In the genomic region with DNA sequence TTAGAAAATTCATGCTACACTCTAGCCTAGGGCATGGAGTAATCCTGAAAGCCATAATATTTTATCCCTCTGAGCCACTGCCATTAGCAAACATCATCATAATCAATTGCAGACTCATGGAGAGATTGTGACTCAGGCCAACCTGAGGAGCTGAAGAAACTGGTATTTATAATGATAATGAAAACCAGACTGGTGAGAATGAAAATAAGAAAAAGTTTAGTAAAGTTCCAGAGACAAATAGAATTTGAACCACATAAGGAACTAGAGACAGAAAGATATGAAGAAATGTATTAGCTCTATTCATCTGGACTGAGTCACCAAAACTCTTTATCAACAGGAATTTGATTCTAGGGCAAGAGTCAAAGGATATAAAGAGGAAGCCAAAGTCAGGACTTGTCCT, we compare ENCODE assay signal across 26 cellular contexts.
DNase-seq lines count a peak whose midpoint lies in the region; ATAC-seq, FAIRE-seq and TF ChIP-seq lines count a peak whose summit lies in the region.
"Had no signal": no experiment of that assay in that cellular context is flagged by ENCODE, and none has a peak within 500 bp of the region (broad histone marks: within the 10 kb centered on the region; RNA-seq: fewer than 3 reads in every experiment).

No MANE protein-coding gene starts in this region.

- no peak for ATAC-seq in GM21619 (IDR thresholded peaks at IDR 0.05; ENCODE audit: unreplicated experiment)
- ATAC-seq in HG02884 (IDR thresholded peaks at IDR 0.05; ENCODE audit: unreplicated experiment) = no peak
- ATAC-seq: activated T-helper 17 cell treated with anti-CD3 and anti-CD28 coated beads, Interleukin-2, amount 50 U/mL, for 72 hours; GM23338; left colon; stimulated activated memory B cell treated with anti-CD40 and anti-IgM and Interleukin-4, amounts not matched to agents 10 μg/mL and 1 μg/mL and 100 μg/mL, for 72 hours; upper lobe of right lung had no signal

- H3K9me3 Mint-ChIP-seq in astrocyte (ENCODE audit: unreplicated experiment) = peaks cover 12% of the 10 kb centered on the region
- H3K9me3 Mint-ChIP-seq: activated CD4-positive, alpha-beta memory T cell treated with anti-CD3 and anti-CD28 coated beads, Interleukin-2, amount 10 ng/mL, durations not matched to agents 7 days and 5 days; activated naive CD4-positive, alpha-beta T cell treated with anti-CD3 and anti-CD28 coated beads, Interleukin-2, amount 50 U/mL, for 24 hours; activated T-helper 17 cell treated with anti-CD3 and anti-CD28 coated beads, Interleukin-2, amount 50 U/mL, for 72 hours; GM23338; nephron had no signal

- no peaks in the 10 kb centered on the region for H3K27me3 ChIP-seq in astrocyte (ENCODE audit: insufficient read depth, low read length)
- H3K27me3 ChIP-seq: upper lobe of right lung had no signal

- no peak overlapping the region for H3K4me2 ChIP-seq in astrocyte (ENCODE audit: low read length)
- H3K4me2 ChIP-seq: GM23338 had no signal

- peaks cover 33% of the 10 kb centered on the region for H3K4me1 Mint-ChIP-seq in astrocyte (ENCODE audit: low read depth, unreplicated experiment)
- H3K4me1 Mint-ChIP-seq: activated CD4-positive, alpha-beta memory T cell treated with anti-CD3 and anti-CD28 coated beads, Interleukin-2, amount 10 ng/mL, durations not matched to agents 7 days and 5 days; activated naive CD4-positive, alpha-beta T cell treated with anti-CD3 and anti-CD28 coated beads, Interleukin-2, amount 50 U/mL, for 24 hours; activated T-helper 17 cell treated with anti-CD3 and anti-CD28 coated beads, Interleukin-2, amount 50 U/mL, for 72 hours; GM23338; nephron; stimulated activated memory B cell treated with anti-CD40 and anti-IgM and Interleukin-4, amounts not matched to agents 10 μg/mL and 1 μg/mL and 100 μg/mL, for 72 hours had no signal

- no peak overlapping the region for H3K4me3 Mint-ChIP-seq in astrocyte (ENCODE audit: unreplicated experiment)
- H3K4me3 Mint-ChIP-seq: activated CD4-positive, alpha-beta memory T cell treated with anti-CD3 and anti-CD28 coated beads, Interleukin-2, amount 10 ng/mL, durations not matched to agents 7 days and 5 days; activated naive CD4-positive, alpha-beta T cell treated with anti-CD3 and anti-CD28 coated beads, Interleukin-2, amount 50 U/mL, for 24 hours; activated T-helper 17 cell treated with anti-CD3 and anti-CD28 coated beads, Interleukin-2, amount 50 U/mL, for 72 hours; GM23338; nephron; stimulated activated memory B cell treated with anti-CD40 and anti-IgM and Interleukin-4, amounts not matched to agents 10 μg/mL and 1 μg/mL and 100 μg/mL, for 72 hours had no signal

- no peaks in the 10 kb centered on the region for H3K9me3 ChIP-seq in astrocyte (ENCODE audit: insufficient read depth, low read depth, low read length)
- H3K9me3 ChIP-seq: upper lobe of right lung had no signal

- peaks cover 2% of the 10 kb centered on the region for H3K36me3 Mint-ChIP-seq in astrocyte (ENCODE audit: low read depth, unreplicated experiment)
- H3K36me3 Mint-ChIP-seq: activated naive CD4-positive, alpha-beta T cell treated with anti-CD3 and anti-CD28 coated beads, Interleukin-2, amount 50 U/mL, for 24 hours; stimulated activated memory B cell treated with anti-CD40 and anti-IgM and Interleukin-4, amounts not matched to agents 10 μg/mL and 1 μg/mL and 100 μg/mL, for 72 hours had no signal

- no peaks in the 10 kb centered on the region for H4K20me1 ChIP-seq in astrocyte (ENCODE audit: insufficient read depth, low read length)

- H3K79me2 ChIP-seq in astrocyte (ENCODE audit: insufficient read depth, low read length) = no peaks in the 10 kb centered on the region

- peaks cover 2% of the 10 kb centered on the region for H3K27me3 Mint-ChIP-seq in astrocyte (ENCODE audit: low read depth, unreplicated experiment)
- H3K27me3 Mint-ChIP-seq: stimulated activated memory B cell treated with anti-CD40 and anti-IgM and Interleukin-4, amounts not matched to agents 10 μg/mL and 1 μg/mL and 100 μg/mL, for 72 hours had no signal

- no peak for FAIRE-seq in astrocyte (lab: Jason Lieb, UNC)
- FAIRE-seq: colon, frontal cortex had no signal

- no peaks in the 10 kb centered on the region for H3K36me3 ChIP-seq in astrocyte (ENCODE audit: insufficient read depth, low read length)
- H3K36me3 ChIP-seq: upper lobe of right lung had no signal

- DNase-seq in HT-29 (ENCODE audit: low spot score) (peak; percentile 48), astrocyte (ENCODE audit: low read depth) (peak; percentile 63), fibroblast of the conjunctiva (ENCODE audit: low read depth) (peak; percentile 34), foreskin melanocyte (no peak), DMS153 treated with DMSO at 0.1 percent for 48 hours (lab: John Stamatoyannopoulos, UW; ENCODE audit: unreplicated experiment) (no peak)
- DNase-seq: activated CD4-positive, alpha-beta memory T cell treated with anti-CD3 and anti-CD28 coated beads, Interleukin-2, amount 10 ng/mL, durations not matched to agents 7 days and 5 days; amygdala; DMS79; GDM1; left colon; NCI-H1105; NCI-H1930; NCI-H526; NK-92 treated with Interleukin-12 subunit alpha and Interleukin-12 subunit beta, amount 100 ng/mL, for 24 hours; SHP77; T-helper 9 cell; upper lobe of right lung had no signal

- H3K4me3 ChIP-seq in astrocyte (ENCODE audit: insufficient read depth, low read depth, low read length) = no peak overlapping the region
- H3K4me3 ChIP-seq: GM23338, upper lobe of right lung had no signal

- H3K4me1 ChIP-seq in astrocyte (ENCODE audit: insufficient read depth, low read length) = peaks cover 31% of the 10 kb centered on the region
- H3K4me1 ChIP-seq: upper lobe of right lung had no signal

- TF ChIP-seq CTCF in astrocyte (IDR thresholded peaks at IDR 0.05; ENCODE audit: insufficient read depth, low read depth, low read length) = no peak

- no peak overlapping the region for H2AFZ ChIP-seq in astrocyte (ENCODE audit: low read depth, low read length)
- H2AFZ ChIP-seq: GM23338 had no signal

- H3K9ac ChIP-seq in astrocyte (ENCODE audit: low read length) = no peak overlapping the region

- H3K27ac Mint-ChIP-seq in astrocyte (ENCODE audit: unreplicated experiment) = no peak overlapping the region
- H3K27ac Mint-ChIP-seq: activated CD4-positive, alpha-beta memory T cell treated with anti-CD3 and anti-CD28 coated beads, Interleukin-2, amount 10 ng/mL, durations not matched to agents 7 days and 5 days; activated naive CD4-positive, alpha-beta T cell treated with anti-CD3 and anti-CD28 coated beads, Interleukin-2, amount 50 U/mL, for 24 hours; activated T-helper 17 cell treated with anti-CD3 and anti-CD28 coated beads, Interleukin-2, amount 50 U/mL, for 72 hours; GM23338; nephron; stimulated activated memory B cell treated with anti-CD40 and anti-IgM and Interleukin-4, amounts not matched to agents 10 μg/mL and 1 μg/mL and 100 μg/mL, for 72 hours had no signal

- no peak overlapping the region for H3K27ac ChIP-seq in astrocyte (ENCODE audit: low read depth, low read length)
- H3K27ac ChIP-seq: upper lobe of right lung had no signal

Comparison
In these comparisons a context has a peak if more than half of its experiments do, and no peak if none do; other contexts are left out.
1. DNase-seq: peak in HT-29 (single experiment), astrocyte (single experiment) and fibroblast of the conjunctiva (single experiment); none in foreskin melanocyte (single experiment) and DMS153 treated with DMSO at 0.1 percent for 48 hours (single experiment).